13 cellular contexts compared by ENCODE assay signal in genomic region chr14:92960706-92961566, GRCh38. TPM values are rescaled to one million over a fixed set of nuclear protein-coding genes. Genes with fewer than 3 reads are reported as not detected.
DNase-seq lines count a peak whose midpoint lies in the region; ATAC-seq, FAIRE-seq and TF ChIP-seq lines count a peak whose summit lies in the region.
"Had no signal": no experiment of that assay in that cellular context is flagged by ENCODE, and none has a peak within 500 bp of the region (broad histone marks: within the 10 kb centered on the region; RNA-seq: fewer than 3 reads in every experiment).

No MANE protein-coding gene starts in this region.

- no peaks in the 10 kb centered on the region for H3K36me3 Mint-ChIP-seq in astrocyte (ENCODE audit: low read depth, unreplicated experiment)

- DNase-seq in AG04450 (ENCODE audit: low read depth, low spot score) (peak; percentile 11), HTR-8/SVneo (ENCODE audit: insufficient read length, low spot score) (peak; percentile 59), astrocyte (ENCODE audit: low read depth) (peak; percentile 52), hepatic stellate cell (ENCODE audit: low spot score) (peak; percentile 85), DMS53 (lab: John Stamatoyannopoulos, UW) (no peak), middle frontal gyrus (ENCODE audit: extremely low spot score, low spot score) (no peak), H7 (no peak)
- DNase-seq: esophagus squamous epithelium; naive thymus-derived CD8-positive, alpha-beta T cell had no signal

- H3K36me3 ChIP-seq in astrocyte (ENCODE audit: insufficient read depth, low read length), result no peaks in the 10 kb centered on the region
- peaks cover 2% of the 10 kb centered on the region for H3K36me3 ChIP-seq in H7 (replicated peaks; ENCODE audit: control insufficient read depth, insufficient read depth, low read length)

- peaks cover 26% of the 10 kb centered on the region for H3K4me1 ChIP-seq in astrocyte (ENCODE audit: insufficient read depth, low read length)

- H3K4me3 Mint-ChIP-seq in astrocyte (ENCODE audit: unreplicated experiment), result no peak overlapping the region
- H3K4me3 Mint-ChIP-seq: naive thymus-derived CD8-positive, alpha-beta T cell had no signal

- no peak overlapping the region for H3K27ac ChIP-seq in AG04450 (ENCODE audit: low read depth, low read length)
- no peak overlapping the region for H3K27ac ChIP-seq in astrocyte (ENCODE audit: low read depth, low read length)
- H3K27ac ChIP-seq: BLaER1 treated with 17β-estradiol and CSF1 and Interleukin-3, amounts not matched to agents 10 nM and 100 nM; esophagus squamous epithelium had no signal

- no peak overlapping the region for H3K9ac ChIP-seq in astrocyte (ENCODE audit: low read length)

- H3K4me2 ChIP-seq in astrocyte (ENCODE audit: low read length), result peak overlapping the region; percentile 39
- H3K4me2 ChIP-seq: BLaER1 treated with 17β-estradiol and CSF1 and Interleukin-3, amounts not matched to agents 10 nM and 100 nM; smooth muscle cell had no signal

- H3K27me3 Mint-ChIP-seq in astrocyte (ENCODE audit: low read depth, unreplicated experiment), result peaks cover 18% of the 10 kb centered on the region
- H3K27me3 Mint-ChIP-seq: naive thymus-derived CD8-positive, alpha-beta T cell had no signal

- CTCF ChIA-PET in AG04450 (lab: Charles Lee), result interaction anchor here (0.9 to 2.8 kb wide), 3 partner anchors 9 to 152 kb away, joined by 3 to 15 read pairs (median 8); no protein-coding TSS in a partner anchor

- FAIRE-seq in HTR-8/SVneo (lab: Jason Lieb, UNC) (peak; percentile 54), astrocyte (lab: Jason Lieb, UNC) (peak; percentile 54)

- POLR2A ChIA-PET in AG04450 (lab: Yijun Ruan, JAX), result no interaction called here

- H3K9me3 Mint-ChIP-seq in astrocyte (ENCODE audit: unreplicated experiment), result peaks cover 7% of the 10 kb centered on the region
- H3K9me3 Mint-ChIP-seq: naive thymus-derived CD8-positive, alpha-beta T cell had no signal

- H3K4me1 Mint-ChIP-seq in astrocyte (ENCODE audit: low read depth, unreplicated experiment), result no peaks in the 10 kb centered on the region

- H2AFZ ChIP-seq in astrocyte (ENCODE audit: low read depth, low read length), result no peak overlapping the region

- H3K4me3 ChIP-seq in AG04450 (ENCODE audit: low read depth, low read length) (no peak overlapping the region), astrocyte (ENCODE audit: insufficient read depth, low read depth, low read length) (no peak overlapping the region), H7 (ENCODE audit: insufficient read depth, low read depth, low read length) (no peak overlapping the region)
- H3K4me3 ChIP-seq: BLaER1 treated with 17β-estradiol and CSF1 and Interleukin-3, amounts not matched to agents 10 nM and 100 nM; esophagus squamous epithelium; smooth muscle cell had no signal

- no peaks in the 10 kb centered on the region for H3K27me3 ChIP-seq in AG04450 (ENCODE audit: control insufficient read depth, insufficient read depth, low read length)
- H3K27me3 ChIP-seq in astrocyte (ENCODE audit: insufficient read depth, low read length), result no peaks in the 10 kb centered on the region
- H3K27me3 ChIP-seq in H7 (ENCODE audit: control insufficient read depth, insufficient read depth, low read length), result no peaks in the 10 kb centered on the region
- H3K27me3 ChIP-seq: BLaER1 treated with 17β-estradiol and CSF1 and Interleukin-3, amounts not matched to agents 10 nM and 100 nM; esophagus squamous epithelium had no signal

- H3K9me3 ChIP-seq in AG04450 (ENCODE audit: control insufficient read depth, insufficient read depth, low read length), result no peaks in the 10 kb centered on the region; the same call in 1 of the 2 replicates
- no peaks in the 10 kb centered on the region for H3K9me3 ChIP-seq in astrocyte (ENCODE audit: insufficient read depth, low read depth, low read length)
- H3K9me3 ChIP-seq: esophagus squamous epithelium had no signal

- no peaks in the 10 kb centered on the region for H4K20me1 ChIP-seq in astrocyte (ENCODE audit: insufficient read depth, low read length)

- no peak for TF ChIP-seq CTCF in AG04450 (IDR thresholded peaks at IDR 0.05; ENCODE audit: low read depth, low read length)
- no peak for TF ChIP-seq CTCF in astrocyte (IDR thresholded peaks at IDR 0.05; ENCODE audit: insufficient read depth, low read depth, low read length)

- no peaks in the 10 kb centered on the region for H3K79me2 ChIP-seq in astrocyte (ENCODE audit: insufficient read depth, low read length)

- H3K27ac Mint-ChIP-seq in astrocyte (ENCODE audit: unreplicated experiment), result no peak overlapping the region

- no peak for ATAC-seq in GM18873 (IDR thresholded peaks at IDR 0.05; ENCODE audit: low FRiP score, unreplicated experiment)
- ATAC-seq: naive thymus-derived CD8-positive, alpha-beta T cell had no signal

RNA-seq across cellular contexts. Expression of gene CHGA, which starts 38.0 kb away (rescaled TPM):
- polyA plus RNA-seq in AG04450 (2011; rRNA removed), result not detected in 2 replicates
- polyA minus RNA-seq in AG04450 (2011; rRNA and poly(A)+ RNA removed), result not detected in 2 replicates
- total RNA-seq in astrocyte, result not detected in 2 replicates
- total RNA-seq in H7 (2014; rRNA removed; shearing (Covaris generic)), result 13.0 and 20.6 TPM in 2 replicates
- total RNA-seq: naive thymus-derived CD8-positive, alpha-beta T cell; smooth muscle cell; ureter had no signal
- polyA plus RNA-seq: smooth muscle cell had no signal

Comparison
In these comparisons a context has a peak if more than half of its experiments do, and no peak if none do; other contexts are left out.
1. DNase-seq: peak in AG04450 (single experiment), HTR-8/SVneo (single experiment), astrocyte (single experiment) and hepatic stellate cell (single experiment); none in DMS53 (single experiment), middle frontal gyrus (single experiment) and H7 (single experiment).
2. RNA of gene CHGA, which starts 38.0 kb away (total RNA-seq): 13.0 to 20.6 TPM in H7; not detected in astrocyte; every median in the first group is over 10 times any median in the second.